In genomic region chr1:32441467-32441866, GRCh38 we compare ENCODE assay signal across 12 cellular contexts. TPM values are rescaled to one million over a fixed set of nuclear protein-coding genes. Genes with fewer than 3 reads are reported as not detected.
"Had no signal": no experiment of that assay in that cellular context is flagged by ENCODE, and none has a peak within 500 bp of the region (broad histone marks: within the 10 kb centered on the region; RNA-seq: fewer than 3 reads in every experiment).

No MANE protein-coding gene starts in this region.

RNA-seq across cellular contexts. Expression of gene ZBTB8B, which starts 23.4 kb away (rescaled TPM):
- total RNA-seq: activated naive CD4-positive, alpha-beta T cell treated with anti-CD3 and anti-CD28 coated beads for 36 hours; activated naive CD4-positive, alpha-beta T cell treated with anti-CD3 and anti-CD28 coated beads, Interleukin-2, amount 50 U/mL, for 72 hours; activated naive CD8-positive, alpha-beta T cell treated with anti-CD3 and anti-CD28 coated beads for 36 hours; activated naive CD8-positive, alpha-beta T cell treated with anti-CD3 and anti-CD28 coated beads, Interleukin-2, amount 10 ng/mL, durations not matched to agents 7 days and 5 days; activated T-cell treated with anti-CD3 and anti-CD28 coated beads, Interleukin-2, amount 50 U/mL, for 4 hours; activated T-cell treated with anti-CD3 and anti-CD28 coated beads, Interleukin-2, amount 50 U/mL, for 72 hours; activated T-helper 1 cell treated with anti-CD3 and anti-CD28 coated beads, Interleukin-12 subunit alpha, Interleukin-12 subunit beta, Interleukin-2, Interleukin-4 antibody, amounts not matched to agents 30 ng/mL and 10 ng/mL and 1 ng/mL, durations not matched to agents 14 hours and 24 hours and 36 hours; activated T-helper 17 cell treated with anti-CD3 and anti-CD28 coated beads, Interleukin-2, amount 50 U/mL, for 72 hours; activated T-helper 2 cell treated with anti-CD3 and anti-CD28 coated beads, Interferon-gamma antibody, Interleukin-2, Interleukin-4, amounts not matched to agents 10 μg/mL and 5 μg/mL and 100 μg/mL, durations not matched to agents 14 hours and 24 hours and 36 hours; bronchial epithelial cell; cardiac septum had no signal
- polyA plus RNA-seq: aorta had no signal
